8 cellular contexts compared by ENCODE assay signal in genomic region chr14:89899917-89900680, GRCh38. TPM values are rescaled to one million over a fixed set of nuclear protein-coding genes. Genes with fewer than 3 reads are reported as not detected.
DNase-seq lines count a peak whose midpoint lies in the region; ATAC-seq and TF ChIP-seq lines count a peak whose summit lies in the region.

No MANE protein-coding gene starts in this region.

- ATAC-seq in GM18867 (IDR thresholded peaks at IDR 0.05; ENCODE audit: unreplicated experiment) (peak; percentile 50), gastroesophageal sphincter (no peak), HG03280 (IDR thresholded peaks at IDR 0.05; ENCODE audit: unreplicated experiment) (no peak)

- TF ChIP-seq POLR2A in gastroesophageal sphincter (IDR thresholded peaks at IDR 0.05) (no peak), transverse colon (IDR thresholded peaks at IDR 0.05) (no peak), sigmoid colon (IDR thresholded peaks at IDR 0.05) (no peak)

- WGBS in gastroesophageal sphincter (ENCODE audit: low coverage in 1 of 2), 2 donors = 75 to 78% methylated on average over 4 of the region's 4 CpGs
- WGBS in transverse colon (ENCODE audit: low coverage in 1 of 2), 2 donors = 60 to 80% methylated on average over 3 to 4 of the region's 4 CpGs
- 78 to 86% methylated on average over 4 of the region's 4 CpGs for WGBS in sigmoid colon, 2 donors

- H3K9me3 ChIP-seq in gastroesophageal sphincter (no peaks in the 10 kb centered on the region), transverse colon (no peaks in the 10 kb centered on the region), sigmoid colon (no peaks in the 10 kb centered on the region)

- peaks cover 0 to 3% of the 10 kb centered on the region in 2 donors for H3K36me3 Mint-ChIP-seq in CD14-positive monocyte

- DNase-seq in CD14-positive monocyte (ENCODE audit: low spot score) (no peak), RPMI7951 (ENCODE audit: low read depth) (peak; percentile 24), transverse colon (no peak), sigmoid colon (no peak)
- no peak for DNase-seq in stimulated activated CD8-positive, alpha-beta memory T cell treated with anti-CD3 and anti-CD28 coated beads, Interleukin-4, amount 100 ng/mL, for 48 hours

- H3K4me3 ChIP-seq in gastroesophageal sphincter (no peak overlapping the region), transverse colon (no peak overlapping the region), sigmoid colon (no peak overlapping the region)

- intact Hi-C loops in CD14-positive monocyte (cut with micrococcal nuclease) = no loop called here
- intact Hi-C loops in transverse colon (cut with DNase I; ENCODE audit: low total_unique reads) = no loop called here
- intact Hi-C loops in sigmoid colon (cut with DNase I) = no loop called here

- in situ Hi-C loops in transverse colon (cut with MboI; ENCODE audit: low pct_ligation_motif_present in 1 of 4, low pct_unique_long_range_greater_than_20kb in 1 of 4, low sequenced_read_pairs in 3 of 4) = loop anchor here in 3 of 4 donors (25.0 kb wide), 6 partner anchors 288 to 863 kb away; partner anchors contain the start of gene FOXN3 (in 1 of the 3)

- no peaks in the 10 kb centered on the region for H3K27me3 ChIP-seq in gastroesophageal sphincter
- no peaks in the 10 kb centered on the region for H3K27me3 ChIP-seq in transverse colon
- H3K27me3 ChIP-seq in sigmoid colon = no peaks in the 10 kb centered on the region

- no peak overlapping the region for H3K27ac Mint-ChIP-seq in CD14-positive monocyte

- peaks cover 7% of the 10 kb centered on the region for H3K4me1 Mint-ChIP-seq in CD14-positive monocyte

- no peaks in the 10 kb centered on the region for H3K36me3 ChIP-seq in gastroesophageal sphincter
- no peaks in the 10 kb centered on the region for H3K36me3 ChIP-seq in transverse colon
- no peaks in the 10 kb centered on the region for H3K36me3 ChIP-seq in sigmoid colon

- peaks cover 0 to 9% (median 0%) of the 10 kb centered on the region in 3 donors for H3K4me1 ChIP-seq in gastroesophageal sphincter
- peaks cover 0 to 8% (median 0%) of the 10 kb centered on the region in 4 donors for H3K4me1 ChIP-seq in transverse colon
- H3K4me1 ChIP-seq in sigmoid colon = peaks cover 0 to 11% (median 5%) of the 10 kb centered on the region in 4 donors

- peak; percentile 53 for TF ChIP-seq CTCF in CD14-positive monocyte (IDR thresholded peaks at IDR 0.05)
- TF ChIP-seq CTCF in gastroesophageal sphincter (IDR thresholded peaks at IDR 0.05) = peak; percentile 28 to 63 (median 50)
- TF ChIP-seq CTCF in transverse colon (IDR thresholded peaks at IDR 0.05) = peak; percentile 40 to 54 (median 44)
- TF ChIP-seq CTCF in sigmoid colon (IDR thresholded peaks at IDR 0.05) = peak in 2 of 4 experiments; percentile 34 to 47

- no peak overlapping the region for H3K4me3 Mint-ChIP-seq in CD14-positive monocyte

- peaks cover 0 to 4% (median 2%) of the 10 kb centered on the region in 7 donors for H3K9me3 Mint-ChIP-seq in CD14-positive monocyte

- TF ChIP-seq EP300 in gastroesophageal sphincter (IDR thresholded peaks at IDR 0.05) (no peak), transverse colon (IDR thresholded peaks at IDR 0.05; ENCODE audit: low read depth) (no peak), sigmoid colon (IDR thresholded peaks at IDR 0.05) (no peak)

- no peak overlapping the region for H3K27ac ChIP-seq in gastroesophageal sphincter
- no peak overlapping the region for H3K27ac ChIP-seq in transverse colon
- H3K27ac ChIP-seq in sigmoid colon = no peak overlapping the region

- H3K27me3 Mint-ChIP-seq in CD14-positive monocyte (ENCODE audit: low read depth in 3 of 3) = peaks cover 0 to 2% (median 0%) of the 10 kb centered on the region in 3 donors

RNA-seq across cellular contexts. Expression of gene EFCAB11, which starts 54.4 kb away (rescaled TPM):
- 1 to 10 TPM; 2.0 to 4.3 TPM for polyA plus RNA-seq in CD14-positive monocyte
- total RNA-seq in RPMI7951 (2014; rRNA removed; shearing (Covaris generic)) = 13.5 and 18.6 TPM in 2 replicates
- total RNA-seq in gastroesophageal sphincter = 1 to 10 TPM in 3 of 4 donors, under 1 TPM in 1; 0.93 to 9.6 (median 3.1) TPM
- 1 to 10 TPM in 2 of 4 donors, not detected in 2; 6.0 to 6.7 TPM for total RNA-seq in transverse colon
- total RNA-seq in sigmoid colon = 1 to 10 TPM; 7.8 to 8.9 (median 8.8) TPM
- polyA plus RNA-seq in sigmoid colon = 1 to 10 TPM; 7.2 to 9.0 (median 8.3) TPM

RNA-seq across cellular contexts. Expression of gene TDP1, which starts 55.6 kb away (rescaled TPM):
- polyA plus RNA-seq in CD14-positive monocyte = 10 to 100 TPM; 10.6 to 13.4 TPM
- total RNA-seq in RPMI7951 (2014; rRNA removed; shearing (Covaris generic)) = 41.2 and 48.7 TPM in 2 replicates
- 10 to 100 TPM in 2 of 4 donors, 1 to 10 TPM in 2; 5.4 to 12.1 (median 10.3) TPM for total RNA-seq in gastroesophageal sphincter
- total RNA-seq in transverse colon = 10 to 100 TPM in 3 of 4 donors, under 1 TPM in 1; 0.75 to 28.3 (median 14.5) TPM
- 1 to 10 TPM; 6.4 to 8.3 (median 7.5) TPM for total RNA-seq in sigmoid colon
- 10 to 100 TPM in 1 of 3 donors, 1 to 10 TPM in 2; 6.0 to 11.7 (median 6.2) TPM for polyA plus RNA-seq in sigmoid colon
